ENCODE assay signal across 8 cellular contexts in the genomic region with DNA sequence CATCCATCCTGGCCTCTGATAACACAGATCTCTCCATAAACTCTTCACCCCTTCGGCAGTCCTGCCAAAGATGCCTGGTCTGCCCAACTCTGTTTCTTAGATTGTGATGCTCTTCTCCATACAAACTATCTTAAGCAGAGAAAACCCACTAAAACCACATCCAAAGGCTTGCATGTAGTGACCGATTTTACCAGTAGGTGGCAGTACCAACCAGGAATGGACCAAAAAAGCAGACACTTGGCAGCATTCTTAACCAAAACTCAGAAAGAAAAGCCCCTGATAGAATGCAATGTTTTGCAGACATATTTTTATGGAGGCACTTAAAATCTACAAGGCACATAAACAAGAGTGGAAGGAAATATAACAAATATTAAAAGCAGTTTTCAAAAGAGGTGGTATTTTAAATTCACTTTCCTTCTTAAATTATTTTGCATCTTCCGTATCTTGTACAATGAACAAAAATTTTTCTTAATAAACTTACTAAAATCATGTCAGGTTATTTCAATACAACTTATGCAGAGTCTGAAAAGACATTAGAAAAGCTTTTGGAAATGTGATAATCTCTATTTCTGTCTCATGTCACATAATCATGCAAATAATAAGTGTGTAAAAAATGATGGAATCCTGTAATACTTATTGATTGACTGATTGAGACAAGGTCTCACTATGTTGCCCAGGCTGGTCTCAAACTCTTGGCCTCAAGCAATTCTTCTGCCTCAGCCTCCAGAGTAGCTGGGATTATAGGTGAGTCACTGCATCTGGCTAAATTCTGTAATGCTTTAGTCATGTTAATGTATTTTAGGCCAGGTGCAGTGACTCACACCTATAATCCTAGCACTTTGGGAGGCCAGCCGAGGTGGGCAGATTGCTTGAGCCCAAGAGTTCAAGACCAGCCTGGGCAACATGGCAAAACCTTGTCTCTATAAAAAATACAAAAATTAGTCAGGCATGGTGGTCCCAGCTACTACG. TPM values are rescaled to one million over a fixed set of nuclear protein-coding genes. Genes with fewer than 3 reads are reported as not detected.
DNase-seq lines count a peak whose midpoint lies in the region; ATAC-seq, FAIRE-seq and TF ChIP-seq lines count a peak whose summit lies in the region.

No MANE protein-coding gene starts in this region.

- no peaks in the 10 kb centered on the region for H3K36me3 ChIP-seq in CD8-positive, alpha-beta memory T cell (ENCODE audit: insufficient read depth, low read length)

- no peak overlapping the region for H3K27ac Mint-ChIP-seq in CD8-positive, alpha-beta memory T cell
- H3K27ac Mint-ChIP-seq in activated T-helper 2 cell treated with anti-CD3 and anti-CD28 coated beads, Interferon-gamma antibody, Interleukin-2, Interleukin-4, amounts not matched to agents 10 μg/mL and 5 μg/mL and 100 μg/mL, durations not matched to agents 14 hours and 24 hours and 36 hours, result no peak overlapping the region
- no peak overlapping the region for H3K27ac Mint-ChIP-seq in osteocyte (ENCODE audit: unreplicated experiment)

- peaks cover 0 to 2% (median 0%) of the 10 kb centered on the region in 3 donors for H3K36me3 Mint-ChIP-seq in CD8-positive, alpha-beta memory T cell
- no peaks in the 10 kb centered on the region for H3K36me3 Mint-ChIP-seq in activated T-helper 2 cell treated with anti-CD3 and anti-CD28 coated beads, Interferon-gamma antibody, Interleukin-2, Interleukin-4, amounts not matched to agents 10 μg/mL and 5 μg/mL and 100 μg/mL, durations not matched to agents 14 hours and 24 hours and 36 hours (ENCODE audit: low read depth)
- H3K36me3 Mint-ChIP-seq in osteocyte (ENCODE audit: unreplicated experiment), result peaks cover 15% of the 10 kb centered on the region

- no peaks in the 10 kb centered on the region for H3K4me1 ChIP-seq in CD8-positive, alpha-beta memory T cell (ENCODE audit: insufficient read depth, low read length)

- no peaks in the 10 kb centered on the region for H3K9me3 Mint-ChIP-seq in CD8-positive, alpha-beta memory T cell
- H3K9me3 Mint-ChIP-seq in activated T-helper 2 cell treated with anti-CD3 and anti-CD28 coated beads, Interferon-gamma antibody, Interleukin-2, Interleukin-4, amounts not matched to agents 10 μg/mL and 5 μg/mL and 100 μg/mL, durations not matched to agents 14 hours and 24 hours and 36 hours, result no peaks in the 10 kb centered on the region
- H3K9me3 Mint-ChIP-seq in osteocyte (ENCODE audit: unreplicated experiment), result no peaks in the 10 kb centered on the region

- H3K27me3 ChIP-seq in CD8-positive, alpha-beta memory T cell (ENCODE audit: insufficient read depth, low read length, poor library complexity, severe bottlenecking), result no peaks in the 10 kb centered on the region
- H3K27me3 ChIP-seq in HL-60 (ENCODE audit: insufficient read depth, poor library complexity, severe bottlenecking), result no peaks in the 10 kb centered on the region

- H3K4me1 Mint-ChIP-seq in CD8-positive, alpha-beta memory T cell, result peaks cover 0 to 2% (median 0%) of the 10 kb centered on the region in 3 donors
- H3K4me1 Mint-ChIP-seq in activated T-helper 2 cell treated with anti-CD3 and anti-CD28 coated beads, Interferon-gamma antibody, Interleukin-2, Interleukin-4, amounts not matched to agents 10 μg/mL and 5 μg/mL and 100 μg/mL, durations not matched to agents 14 hours and 24 hours and 36 hours (ENCODE audit: low read depth), result no peaks in the 10 kb centered on the region
- H3K4me1 Mint-ChIP-seq in osteocyte (ENCODE audit: unreplicated experiment), result peaks cover 18% of the 10 kb centered on the region

- POLR2A ChIA-PET in CD8-positive, alpha-beta memory T cell (lab: Charles Lee), result no interaction called here

- no peaks in the 10 kb centered on the region for H3K9me3 ChIP-seq in CD8-positive, alpha-beta memory T cell (ENCODE audit: low read length)

- peak; percentile 57 to 77 (median 60) for DNase-seq in CD8-positive, alpha-beta memory T cell
- DNase-seq in HL-60 (ENCODE audit: low read depth in 1 of 2, low spot score in 1 of 2) (peak in 1 of 2 experiments; percentile 51), RPMI8226 (peak; percentile 57), fibroblast of villous mesenchyme (ENCODE audit: low read depth) (peak; percentile 74), osteocyte (ENCODE audit: extremely low spot score, unreplicated experiment) (no peak), urothelium cell line (ENCODE audit: low spot score) (peak; percentile 57)
- peak; percentile 62 for DNase-seq in activated T-helper 2 cell treated with anti-CD3 and anti-CD28 coated beads, Interferon-gamma antibody, Interleukin-2, Interleukin-4, amounts not matched to agents 10 μg/mL and 5 μg/mL and 100 μg/mL, durations not matched to agents 14 hours and 24 hours and 36 hours (ENCODE audit: low spot score)

- CTCF ChIA-PET in CD8-positive, alpha-beta memory T cell (lab: Charles Lee), result interaction anchor here (0.9 to 1.4 kb wide), 6 partner anchors 9 to 36 kb away, joined by 3 read pairs; no protein-coding TSS in a partner anchor

- ATAC-seq in HG03571 (IDR thresholded peaks at IDR 0.05; ENCODE audit: unreplicated experiment), result no peak

- intact Hi-C loops in activated T-helper 2 cell treated with anti-CD3 and anti-CD28 coated beads, Interferon-gamma antibody, Interleukin-2, Interleukin-4, amounts not matched to agents 10 μg/mL and 5 μg/mL and 100 μg/mL, durations not matched to agents 14 hours and 24 hours and 36 hours (cut with micrococcal nuclease), result loop anchor here (1.0 to 2.0 kb wide), 3 partner anchors 30 to 176 kb away; a partner anchor contains a TSS

- H3K4me3 Mint-ChIP-seq in CD8-positive, alpha-beta memory T cell, result no peak overlapping the region
- no peak overlapping the region for H3K4me3 Mint-ChIP-seq in activated T-helper 2 cell treated with anti-CD3 and anti-CD28 coated beads, Interferon-gamma antibody, Interleukin-2, Interleukin-4, amounts not matched to agents 10 μg/mL and 5 μg/mL and 100 μg/mL, durations not matched to agents 14 hours and 24 hours and 36 hours (ENCODE audit: low read depth)
- H3K4me3 Mint-ChIP-seq in osteocyte (ENCODE audit: unreplicated experiment), result no peak overlapping the region

- peaks cover 6 to 11% of the 10 kb centered on the region in 2 donors for H3K27me3 Mint-ChIP-seq in CD8-positive, alpha-beta memory T cell
- H3K27me3 Mint-ChIP-seq in activated T-helper 2 cell treated with anti-CD3 and anti-CD28 coated beads, Interferon-gamma antibody, Interleukin-2, Interleukin-4, amounts not matched to agents 10 μg/mL and 5 μg/mL and 100 μg/mL, durations not matched to agents 14 hours and 24 hours and 36 hours (ENCODE audit: low read depth), result peaks cover 8% of the 10 kb centered on the region
- no peaks in the 10 kb centered on the region for H3K27me3 Mint-ChIP-seq in osteocyte (ENCODE audit: unreplicated experiment)

- TF ChIP-seq CTCF in HL-60 (IDR thresholded peaks at IDR 0.05; ENCODE audit: insufficient read depth, low read length) (peak; percentile 93), fibroblast of villous mesenchyme (IDR thresholded peaks at IDR 0.05; ENCODE audit: insufficient read depth, low read depth, low read length) (peak; percentile 88), osteocyte (IDR thresholded peaks at IDR 0.05) (peak; percentile 93)

- no peak overlapping the region for H3K27ac ChIP-seq in CD8-positive, alpha-beta memory T cell (ENCODE audit: low read depth, low read length)
- H3K27ac ChIP-seq in HL-60 (replicated peaks), result no peak overlapping the region

- no peak for FAIRE-seq in urothelium cell line (lab: Jason Lieb, UNC)

- no peak overlapping the region for H3K4me3 ChIP-seq in CD8-positive, alpha-beta memory T cell (ENCODE audit: low read length)
- no peak overlapping the region for H3K4me3 ChIP-seq in HL-60 (replicated peaks; ENCODE audit: insufficient read depth, low read length)
- H3K4me3 ChIP-seq in fibroblast of villous mesenchyme (ENCODE audit: low read depth, low read length), result no peak overlapping the region

RNA-seq across cellular contexts. Expression of a gene that starts 29.4 kb away (rescaled TPM):
- 1 to 10 TPM; 5.5 to 5.9 TPM for total RNA-seq in CD8-positive, alpha-beta memory T cell
- 1.1 TPM for polyA plus RNA-seq in CD8-positive, alpha-beta memory T cell
- total RNA-seq in activated T-helper 2 cell treated with anti-CD3 and anti-CD28 coated beads, Interferon-gamma antibody, Interleukin-2, Interleukin-4, amounts not matched to agents 10 μg/mL and 5 μg/mL and 100 μg/mL, durations not matched to agents 14 hours and 24 hours and 36 hours, result 3.6 and 4.3 TPM in 2 replicates
- total RNA-seq in fibroblast of villous mesenchyme (97.2 and 97.6 TPM in 2 replicates), osteocyte (59.6 and 75.2 TPM in 2 replicates)
